ENCODE assay signal across 1 cellular context in the genomic region with DNA sequence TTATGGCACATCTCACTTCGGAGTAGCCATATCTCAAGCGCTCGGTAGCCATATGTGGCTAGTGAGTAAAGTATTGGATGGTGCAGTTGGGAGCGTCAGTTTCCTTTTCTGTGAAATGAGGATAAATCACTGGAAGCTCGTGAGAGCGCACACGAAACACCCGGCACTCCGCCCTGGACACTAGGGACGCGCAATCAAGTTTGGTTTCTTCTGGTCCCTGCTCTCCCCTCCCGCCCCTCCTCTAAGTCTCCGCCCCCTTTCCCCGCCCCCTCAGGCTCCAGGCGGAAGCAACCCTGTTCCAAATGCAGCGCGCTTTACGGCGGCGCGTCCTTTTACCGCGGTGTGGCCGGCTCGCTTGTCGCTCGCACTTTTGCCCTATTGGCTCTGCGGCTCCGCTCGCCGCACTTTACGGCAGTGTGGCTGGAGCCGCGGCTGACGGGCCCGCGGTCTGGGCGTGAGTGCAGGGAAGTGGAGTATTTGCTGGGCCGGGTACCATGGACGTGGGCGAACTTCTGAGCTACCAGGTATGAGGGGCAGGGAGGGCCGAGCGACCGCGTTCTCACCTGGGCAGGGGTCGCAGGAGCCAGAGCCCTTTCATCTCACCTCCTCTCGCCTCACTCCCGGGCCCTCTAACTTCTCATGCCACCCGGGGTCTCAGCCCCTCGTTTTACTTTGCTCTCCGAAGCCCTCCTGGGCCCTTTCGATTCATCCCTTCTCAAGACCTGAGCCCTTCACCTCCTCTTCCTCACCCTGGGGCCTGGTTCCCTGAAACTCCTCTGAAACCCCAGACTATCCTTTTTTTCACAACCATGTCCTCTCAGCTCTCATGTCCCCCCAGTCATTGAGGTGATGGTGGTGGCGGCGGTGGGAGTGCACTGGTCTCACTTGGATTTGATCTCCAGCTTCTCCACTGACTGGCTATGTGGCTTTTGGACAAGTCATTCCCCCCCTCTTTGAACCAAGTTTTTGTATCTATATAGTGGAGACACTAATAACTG.
TF ChIP-seq lines count a peak whose summit lies in the region.

A gene with protein sequence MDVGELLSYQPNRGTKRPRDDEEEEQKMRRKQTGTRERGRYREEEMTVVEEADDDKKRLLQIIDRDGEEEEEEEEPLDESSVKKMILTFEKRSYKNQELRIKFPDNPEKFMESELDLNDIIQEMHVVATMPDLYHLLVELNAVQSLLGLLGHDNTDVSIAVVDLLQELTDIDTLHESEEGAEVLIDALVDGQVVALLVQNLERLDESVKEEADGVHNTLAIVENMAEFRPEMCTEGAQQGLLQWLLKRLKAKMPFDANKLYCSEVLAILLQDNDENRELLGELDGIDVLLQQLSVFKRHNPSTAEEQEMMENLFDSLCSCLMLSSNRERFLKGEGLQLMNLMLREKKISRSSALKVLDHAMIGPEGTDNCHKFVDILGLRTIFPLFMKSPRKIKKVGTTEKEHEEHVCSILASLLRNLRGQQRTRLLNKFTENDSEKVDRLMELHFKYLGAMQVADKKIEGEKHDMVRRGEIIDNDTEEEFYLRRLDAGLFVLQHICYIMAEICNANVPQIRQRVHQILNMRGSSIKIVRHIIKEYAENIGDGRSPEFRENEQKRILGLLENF (plus strand): TSS at position 402 of the 998 bp plus-strand sequence. CDS start 93 bp downstream, at position 495.

TF ChIP-seq in HEK293, 187 proteins besides CTCF, POLR2A, EP300 and RAD21 (continued from another document):
- TF ChIP-seq, protein P1, sequence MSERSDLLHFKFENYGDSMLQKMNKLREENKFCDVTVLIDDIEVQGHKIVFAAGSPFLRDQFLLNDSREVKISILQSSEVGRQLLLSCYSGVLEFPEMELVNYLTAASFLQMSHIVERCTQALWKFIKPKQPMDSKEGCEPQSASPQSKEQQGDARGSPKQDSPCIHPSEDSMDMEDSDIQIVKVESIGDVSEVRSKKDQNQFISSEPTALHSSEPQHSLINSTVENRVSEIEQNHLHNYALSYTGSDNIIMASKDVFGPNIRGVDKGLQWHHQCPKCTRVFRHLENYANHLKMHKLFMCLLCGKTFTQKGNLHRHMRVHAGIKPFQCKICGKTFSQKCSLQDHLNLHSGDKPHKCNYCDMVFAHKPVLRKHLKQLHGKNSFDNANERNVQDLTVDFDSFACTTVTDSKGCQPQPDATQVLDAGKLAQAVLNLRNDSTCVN (tag by site-specific recombination; optimal IDR thresholded peaks at IDR 0.05), result peak; percentile 80
- TF ChIP-seq ZNF112 (tag by site-specific recombination; IDR thresholded peaks at IDR 0.05) (no peak), ZNF544 (tag by site-specific recombination; IDR thresholded peaks at IDR 0.05) (no peak), ZNF169 (tag by site-specific recombination; IDR thresholded peaks at IDR 0.05) (no peak), ZNF266 (tag by site-specific recombination; IDR thresholded peaks at IDR 0.05; ENCODE audit: low read depth) (no peak), ZNF626 (tag by site-specific recombination; IDR thresholded peaks at IDR 0.05) (no peak), ZNF423 (tag by site-specific recombination; IDR thresholded peaks at IDR 0.05) (no peak), ZNF707 (tag by site-specific recombination; IDR thresholded peaks at IDR 0.05) (no peak), ZNF174 (tag by site-specific recombination; IDR thresholded peaks at IDR 0.05) (no peak), KLF9 (tag by site-specific recombination; IDR thresholded peaks at IDR 0.05; ENCODE audit: low read depth) (peak; percentile 89), KLF10 (tag by site-specific recombination; IDR thresholded peaks at IDR 0.05) (no peak), ZNF777 (tag by site-specific recombination; IDR thresholded peaks at IDR 0.05; ENCODE audit: borderline replicate concordance) (no peak), ZNF701 (tag by site-specific recombination; IDR thresholded peaks at IDR 0.05) (no peak), ZNF221 (tag by site-specific recombination; IDR thresholded peaks at IDR 0.05; ENCODE audit: borderline replicate concordance) (no peak)
- TF ChIP-seq, protein P2, sequence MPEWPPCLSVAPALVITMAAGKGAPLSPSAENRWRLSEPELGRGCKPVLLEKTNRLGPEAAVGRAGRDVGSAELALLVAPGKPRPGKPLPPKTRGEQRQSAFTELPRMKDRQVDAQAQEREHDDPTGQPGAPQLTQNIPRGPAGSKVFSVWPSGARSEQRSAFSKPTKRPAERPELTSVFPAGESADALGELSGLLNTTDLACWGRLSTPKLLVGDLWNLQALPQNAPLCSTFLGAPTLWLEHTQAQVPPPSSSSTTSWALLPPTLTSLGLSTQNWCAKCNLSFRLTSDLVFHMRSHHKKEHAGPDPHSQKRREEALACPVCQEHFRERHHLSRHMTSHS (tag by site-specific recombination; IDR thresholded peaks at IDR 0.05), result no peak
- TF ChIP-seq, protein P3, sequence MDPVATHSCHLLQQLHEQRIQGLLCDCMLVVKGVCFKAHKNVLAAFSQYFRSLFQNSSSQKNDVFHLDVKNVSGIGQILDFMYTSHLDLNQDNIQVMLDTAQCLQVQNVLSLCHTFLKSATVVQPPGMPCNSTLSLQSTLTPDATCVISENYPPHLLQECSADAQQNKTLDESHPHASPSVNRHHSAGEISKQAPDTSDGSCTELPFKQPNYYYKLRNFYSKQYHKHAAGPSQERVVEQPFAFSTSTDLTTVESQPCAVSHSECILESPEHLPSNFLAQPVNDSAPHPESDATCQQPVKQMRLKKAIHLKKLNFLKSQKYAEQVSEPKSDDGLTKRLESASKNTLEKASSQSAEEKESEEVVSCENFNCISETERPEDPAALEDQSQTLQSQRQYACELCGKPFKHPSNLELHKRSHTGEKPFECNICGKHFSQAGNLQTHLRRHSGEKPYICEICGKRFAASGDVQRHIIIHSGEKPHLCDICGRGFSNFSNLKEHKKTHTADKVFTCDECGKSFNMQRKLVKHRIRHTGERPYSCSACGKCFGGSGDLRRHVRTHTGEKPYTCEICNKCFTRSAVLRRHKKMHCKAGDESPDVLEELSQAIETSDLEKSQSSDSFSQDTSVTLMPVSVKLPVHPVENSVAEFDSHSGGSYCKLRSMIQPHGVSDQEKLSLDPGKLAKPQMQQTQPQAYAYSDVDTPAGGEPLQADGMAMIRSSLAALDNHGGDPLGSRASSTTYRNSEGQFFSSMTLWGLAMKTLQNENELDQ (tag by site-specific recombination; IDR thresholded peaks at IDR 0.05; ENCODE audit: low read depth), result no peak
